ENCODE assay signal across 26 cellular contexts in the genomic region with DNA sequence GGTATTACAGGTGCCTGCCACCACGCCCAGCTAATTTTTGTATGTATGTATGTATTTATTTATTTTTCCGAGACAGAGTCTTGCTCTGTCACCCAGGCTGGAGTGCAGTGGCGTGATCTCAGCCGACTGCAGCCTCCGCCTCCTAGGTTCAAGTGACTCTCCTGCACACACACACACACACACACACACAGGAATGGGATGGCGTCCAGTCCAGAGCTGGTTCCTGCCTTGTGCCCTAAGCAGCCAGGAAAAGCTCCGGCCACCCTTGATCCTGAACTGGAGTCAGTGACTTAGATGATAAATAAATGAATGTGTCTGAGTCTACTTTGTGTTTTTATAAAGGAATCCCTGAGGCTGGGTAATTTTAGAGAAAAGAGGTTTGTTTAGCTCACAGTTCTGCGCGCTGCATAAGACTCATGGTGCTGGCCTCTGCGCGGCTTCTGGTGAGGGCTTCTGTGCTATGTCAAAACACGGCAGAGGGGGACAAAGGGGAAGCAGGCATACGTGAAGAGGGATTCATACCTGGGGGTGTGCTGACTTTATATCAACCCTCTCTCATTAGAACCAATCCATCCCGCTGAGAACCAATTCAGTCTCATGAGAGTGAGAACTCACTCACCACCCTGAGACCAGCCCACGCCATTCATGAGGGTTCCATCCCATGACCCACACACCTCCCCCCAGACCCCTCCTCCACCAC.
"Had no signal": no experiment of that assay in that cellular context is flagged by ENCODE, and none has a peak within 500 bp of the region (broad histone marks: within the 10 kb centered on the region; RNA-seq: fewer than 3 reads in every experiment).

No MANE protein-coding gene starts in this region.

- DNase-seq: cortex of kidney; foreskin keratinocyte; glutamatergic neuron; heart right ventricle; hippocampal formation; islet precursor cell; kidney glomerular epithelial cell; left colon; left ventricle myocardium superior; lower lobe of right lung; naive thymus-derived CD8-positive, alpha-beta T cell; nephron progenitor cell; right lobe of liver; small intestine; stimulated activated CD4-positive, alpha-beta T cell treated with anti-CD3 and anti-CD28 coated beads, Interleukin-15, amount 100 ng/mL, for 24 hours; stimulated activated CD4-positive, alpha-beta T cell treated with anti-CD3 and anti-CD28 coated beads, Interleukin-2, amount 100 ng/mL, for 48 hours; stimulated activated naive B cell treated with anti-CD40 and anti-IgM and Interleukin-4, amounts not matched to agents 10 μg/mL and 1 μg/mL and 100 μg/mL, for 72 hours; upper lobe of left lung; uterus had no signal

- H3K27me3 Mint-ChIP-seq: progenitor cell of endocrine pancreas; stimulated activated naive B cell treated with anti-CD40 and anti-IgM and Interleukin-4, amounts not matched to agents 10 μg/mL and 1 μg/mL and 100 μg/mL, for 72 hours; stimulated activated naive CD8-positive, alpha-beta T cell treated with anti-CD3 and anti-CD28 coated beads, Interleukin-15, Interleukin-2, amounts not matched to agents 100 ng/mL and 50 ng/mL, for 24 hours had no signal

- H3K27me3 ChIP-seq: esophagus muscularis mucosa, heart right ventricle, neutrophil, right lobe of liver, tibial nerve, upper lobe of left lung, uterus had no signal

- H3K9ac ChIP-seq: parathyroid adenoma had no signal

- ATAC-seq: foreskin keratinocyte; heart right ventricle; left colon; left ventricle myocardium superior; lower lobe of right lung; naive thymus-derived CD8-positive, alpha-beta T cell; right lobe of liver; stimulated activated naive B cell treated with anti-CD40 and anti-IgM and Interleukin-4, amounts not matched to agents 10 μg/mL and 1 μg/mL and 100 μg/mL, for 72 hours had no signal

- H3K27ac ChIP-seq: esophagus muscularis mucosa, foreskin keratinocyte, heart right ventricle, lower lobe of right lung, neutrophil, parathyroid adenoma, right lobe of liver, thoracic aorta, tibial nerve, upper lobe of left lung, uterus had no signal

- H3K36me3 ChIP-seq: esophagus muscularis mucosa, heart right ventricle, lower lobe of right lung, neutrophil, right lobe of liver, thoracic aorta, tibial nerve, upper lobe of left lung, uterus had no signal

- H3K27ac Mint-ChIP-seq: naive thymus-derived CD8-positive, alpha-beta T cell; nephron progenitor cell; progenitor cell of endocrine pancreas; stimulated activated naive B cell treated with anti-CD40 and anti-IgM and Interleukin-4, amounts not matched to agents 10 μg/mL and 1 μg/mL and 100 μg/mL, for 72 hours; stimulated activated naive CD8-positive, alpha-beta T cell treated with anti-CD3 and anti-CD28 coated beads, Interleukin-15, Interleukin-2, amounts not matched to agents 100 ng/mL and 50 ng/mL, for 24 hours had no signal

- H3K4me3 ChIP-seq: esophagus muscularis mucosa, heart right ventricle, lower lobe of right lung, right lobe of liver, thoracic aorta, tibial nerve, upper lobe of left lung, uterus had no signal

- H3K4me1 ChIP-seq: esophagus muscularis mucosa, foreskin keratinocyte, lower lobe of right lung, parathyroid adenoma, right lobe of liver, tibial nerve, upper lobe of left lung, uterus had no signal

- H3K9me3 Mint-ChIP-seq: naive thymus-derived CD8-positive, alpha-beta T cell; stimulated activated naive CD8-positive, alpha-beta T cell treated with anti-CD3 and anti-CD28 coated beads, Interleukin-15, Interleukin-2, amounts not matched to agents 100 ng/mL and 50 ng/mL, for 24 hours had no signal

- H3K4me3 Mint-ChIP-seq: naive thymus-derived CD8-positive, alpha-beta T cell; nephron progenitor cell; stimulated activated naive B cell treated with anti-CD40 and anti-IgM and Interleukin-4, amounts not matched to agents 10 μg/mL and 1 μg/mL and 100 μg/mL, for 72 hours; stimulated activated naive CD8-positive, alpha-beta T cell treated with anti-CD3 and anti-CD28 coated beads, Interleukin-15, Interleukin-2, amounts not matched to agents 100 ng/mL and 50 ng/mL, for 24 hours had no signal

- H3K36me3 Mint-ChIP-seq: naive thymus-derived CD8-positive, alpha-beta T cell; stimulated activated naive B cell treated with anti-CD40 and anti-IgM and Interleukin-4, amounts not matched to agents 10 μg/mL and 1 μg/mL and 100 μg/mL, for 72 hours had no signal

- H3K9me3 ChIP-seq: esophagus muscularis mucosa, heart right ventricle, lower lobe of right lung, neutrophil, right lobe of liver, thoracic aorta, tibial nerve, upper lobe of left lung, uterus had no signal

- H2AFZ ChIP-seq: parathyroid adenoma had no signal

- H3K79me2 ChIP-seq: parathyroid adenoma had no signal
